In genomic region chr1:87684194-87684593, GRCh38 we compare ENCODE assay signal across 8 cellular contexts.
DNase-seq lines count a peak whose midpoint lies in the region; ATAC-seq, FAIRE-seq and TF ChIP-seq lines count a peak whose summit lies in the region.

No MANE protein-coding gene starts in this region.

- H3K27me3 Mint-ChIP-seq in T-helper 2 cell treated with Interferon-gamma antibody and Interleukin-4, amounts not matched to agents 5 μg/mL and 100 μg/mL, for 36 hours (ENCODE audit: low read depth), result no peaks in the 10 kb centered on the region

- H3K4me1 ChIP-seq in HEK293 (ENCODE audit: control insufficient read depth, insufficient read depth, low read length) (no peaks in the 10 kb centered on the region), cardiac muscle cell (ENCODE audit: low read depth) (peaks cover 28% of the 10 kb centered on the region), prostate gland (replicated peaks) (no peaks in the 10 kb centered on the region)

- POLR2A ChIA-PET in HEK293 (lab: Yijun Ruan, JAX), result no interaction called here

- no peaks in the 10 kb centered on the region for H3K9me3 Mint-ChIP-seq in T-helper 2 cell treated with Interferon-gamma antibody and Interleukin-4, amounts not matched to agents 5 μg/mL and 100 μg/mL, for 36 hours

- DNase-seq in T-helper 2 cell treated with Interferon-gamma antibody and Interleukin-4, amounts not matched to agents 5 μg/mL and 100 μg/mL, for 36 hours (ENCODE audit: low spot score), result no peak
- DNase-seq in cardiac muscle cell (ENCODE audit: low read depth in 1 of 2, low spot score in 1 of 2), result peak; percentile 13 to 58
- peak; percentile 5 for DNase-seq in prostate gland (ENCODE audit: low spot score)
- DNase-seq in lower leg skin (ENCODE audit: low spot score in 2 of 2), result no peak
- no peak for DNase-seq in D721Med (ENCODE audit: insufficient read length, low spot score)
- no peak for DNase-seq in GF-D8 (lab: John Stamatoyannopoulos, UW)

- H3K4me3 ChIP-seq in HEK293 (ENCODE audit: low read depth, low read length), result peak overlapping the region; percentile 7; the same call in 1 of the 2 replicates
- no peak overlapping the region for H3K4me3 ChIP-seq in cardiac muscle cell
- H3K4me3 ChIP-seq in prostate gland, result peak overlapping the region; percentile 18 to 32
- no peak overlapping the region for H3K4me3 ChIP-seq in lower leg skin (ENCODE audit: low read depth, poor library complexity, severe bottlenecking)

- H3K27ac Mint-ChIP-seq in T-helper 2 cell treated with Interferon-gamma antibody and Interleukin-4, amounts not matched to agents 5 μg/mL and 100 μg/mL, for 36 hours, result peak overlapping the region; percentile 47

- no peaks in the 10 kb centered on the region for H3K27me3 ChIP-seq in cardiac muscle cell
- no peaks in the 10 kb centered on the region for H3K27me3 ChIP-seq in prostate gland (replicated peaks; ENCODE audit: insufficient read depth)

- H3K4me1 Mint-ChIP-seq in T-helper 2 cell treated with Interferon-gamma antibody and Interleukin-4, amounts not matched to agents 5 μg/mL and 100 μg/mL, for 36 hours (ENCODE audit: low read depth), result no peaks in the 10 kb centered on the region

- no peaks in the 10 kb centered on the region for H3K36me3 ChIP-seq in HEK293 (ENCODE audit: control insufficient read depth in 2 of 2, insufficient read depth in 1 of 2, low read length in 2 of 2)
- no peaks in the 10 kb centered on the region for H3K36me3 ChIP-seq in cardiac muscle cell
- H3K36me3 ChIP-seq in prostate gland, result no peaks in the 10 kb centered on the region

- no peak for TF ChIP-seq POLR2A in prostate gland (IDR thresholded peaks at IDR 0.05)
- TF ChIP-seq POLR2A in lower leg skin (IDR thresholded peaks at IDR 0.05), result no peak

- no peak for TF ChIP-seq CTCF in HEK293 (tag by site-specific recombination; IDR thresholded peaks at IDR 0.05)
- TF ChIP-seq CTCF in cardiac muscle cell (IDR thresholded peaks at IDR 0.05; ENCODE audit: low read depth, low read length), result no peak
- TF ChIP-seq CTCF in prostate gland (IDR thresholded peaks at IDR 0.05), result no peak
- no peak for TF ChIP-seq CTCF in lower leg skin (IDR thresholded peaks at IDR 0.05)
- TF ChIP-seq CTCF in D721Med (IDR thresholded peaks at IDR 0.05; ENCODE audit: insufficient read depth, missing control alignments), result no peak

- H3K36me3 Mint-ChIP-seq in T-helper 2 cell treated with Interferon-gamma antibody and Interleukin-4, amounts not matched to agents 5 μg/mL and 100 μg/mL, for 36 hours (ENCODE audit: low read depth), result no peaks in the 10 kb centered on the region

- CTCF ChIA-PET in HEK293 (lab: Yijun Ruan, JAX), result interaction anchor here (0.7 kb wide), 1 partner anchor 139 kb away, joined by 3 read pairs; no protein-coding TSS in a partner anchor

- H3K27ac ChIP-seq in HEK293 (ENCODE audit: extremely low read depth, low read depth, low read length), result peak overlapping the region; percentile 18; the same call in 1 of the 2 replicates
- no peak overlapping the region for H3K27ac ChIP-seq in cardiac muscle cell
- H3K27ac ChIP-seq in prostate gland, result peak overlapping the region; percentile 47 to 63

- intact Hi-C loops in prostate gland (cut with DNase I), result loop anchor here (10.0 kb wide), 1 partner anchor 349 kb away; no protein-coding TSS in a partner anchor
- intact Hi-C loops in lower leg skin (cut with DNase I; ENCODE audit: low total_unique reads), result no loop called here

- no peaks in the 10 kb centered on the region for H3K9me3 ChIP-seq in HEK293 (ENCODE audit: control insufficient read depth, insufficient read depth, low read depth, low read length)
- H3K9me3 ChIP-seq in cardiac muscle cell (ENCODE audit: low read depth), result no peaks in the 10 kb centered on the region
- no peaks in the 10 kb centered on the region for H3K9me3 ChIP-seq in prostate gland

- 16% methylated on average over 14 of the region's 14 CpGs for WGBS in prostate gland
- WGBS in lower leg skin, 2 donors, result 66 to 78% methylated on average over 14 of the region's 14 CpGs

- no peak for FAIRE-seq in D721Med (lab: Jason Lieb, UNC)

- H3K4me3 Mint-ChIP-seq in T-helper 2 cell treated with Interferon-gamma antibody and Interleukin-4, amounts not matched to agents 5 μg/mL and 100 μg/mL, for 36 hours, result peak overlapping the region; percentile 57

- ATAC-seq in HG02571 (IDR thresholded peaks at IDR 0.05; ENCODE audit: unreplicated experiment), result no peak

TF ChIP-seq in HEK293, 187 proteins besides CTCF, POLR2A, EP300 and RAD21:
- TF ChIP-seq MZF1 (tag by site-specific recombination; IDR thresholded peaks at IDR 0.05; ENCODE audit: borderline replicate concordance), result no peak
- TF ChIP-seq ZNF768 (tag by site-specific recombination; IDR thresholded peaks at IDR 0.05), result no peak
- TF ChIP-seq ZNF654 (tag by site-specific recombination; IDR thresholded peaks at IDR 0.05; ENCODE audit: low read depth), result no peak
- TF ChIP-seq ZNF223 (tag by site-specific recombination; IDR thresholded peaks at IDR 0.05), result no peak
- TF ChIP-seq ZNF571 (tag by site-specific recombination; IDR thresholded peaks at IDR 0.05), result no peak
- TF ChIP-seq ZNF26 (tag by site-specific recombination; IDR thresholded peaks at IDR 0.05), result no peak
- TF ChIP-seq ZNF747 (tag by site-specific recombination; IDR thresholded peaks at IDR 0.05), result no peak
- no peak for TF ChIP-seq SP3 (tag by site-specific recombination; IDR thresholded peaks at IDR 0.05)
- TF ChIP-seq ZBTB20 (tag by site-specific recombination; IDR thresholded peaks at IDR 0.05), result no peak
- 0 out of 2 replicates have a peak, but pooled peaks have one; percentile 16 for TF ChIP-seq ZNF341 (tag by site-specific recombination; IDR thresholded peaks at IDR 0.05; ENCODE audit: low read depth)
- TF ChIP-seq ZNF335 (tag by site-specific recombination; conservative IDR thresholded peaks at IDR 0.05), result peak; percentile 54; the same call in 1 of the 2 replicates
- TF ChIP-seq ZNF521 (tag by site-specific recombination; IDR thresholded peaks at IDR 0.05), result no peak
- no peak for TF ChIP-seq ZBTB8A (tag by site-specific recombination; IDR thresholded peaks at IDR 0.05)
- TF ChIP-seq ZBTB21 (tag by site-specific recombination; IDR thresholded peaks at IDR 0.05), result no peak
- no peak for TF ChIP-seq ZIC2 (tag by site-specific recombination; IDR thresholded peaks at IDR 0.05)
- no peak for TF ChIP-seq ZNF600 (tag by site-specific recombination; IDR thresholded peaks at IDR 0.05)
- peak; percentile 37; the same call in 1 of the 2 replicates for TF ChIP-seq PRDM10 (tag by site-specific recombination; IDR thresholded peaks at IDR 0.05)
- no peak for TF ChIP-seq ZNF548 (tag by site-specific recombination; IDR thresholded peaks at IDR 0.05)
- no peak for TF ChIP-seq ZNF791 (tag by site-specific recombination; IDR thresholded peaks at IDR 0.05)
- TF ChIP-seq ZNF501 (tag by site-specific recombination; IDR thresholded peaks at IDR 0.05), result no peak
- TF ChIP-seq TRIM28 (IDR thresholded peaks at IDR 0.05; ENCODE audit: borderline replicate concordance, low read length), result no peak
- peak; percentile 38; the same call in 1 of the 2 replicates for TF ChIP-seq ZFHX2 (tag by site-specific recombination; conservative IDR thresholded peaks at IDR 0.05)

Comparison
In these comparisons a context has a peak if more than half of its experiments do, and no peak if none do; other contexts are left out.
1. H3K4me3 ChIP-seq: peak in HEK293 (single experiment) and prostate gland (2 of 2); none in cardiac muscle cell (single experiment) and lower leg skin (single experiment).
2. DNase-seq: peak in cardiac muscle cell (2 of 2) and prostate gland (single experiment); none in T-helper 2 cell treated with Interferon-gamma antibody and Interleukin-4, amounts not matched to agents 5 μg/mL and 100 μg/mL, for 36 hours (single experiment), lower leg skin (0 of 2), D721Med (single experiment) and GF-D8 (single experiment).